Comparison of ENCODE assay signal across 23 cellular contexts in genomic region chr15:73228128-73228646, GRCh38.
"Had no signal": no experiment of that assay in that cellular context is flagged by ENCODE, and none has a peak within 500 bp of the region (broad histone marks: within the 10 kb centered on the region; RNA-seq: fewer than 3 reads in every experiment).

No MANE protein-coding gene starts in this region.

- H3K36me3 Mint-ChIP-seq: activated naive CD8-positive, alpha-beta T cell treated with anti-CD3 and anti-CD28 coated beads, Interleukin-2, amount 10 ng/mL, durations not matched to agents 7 days and 5 days had no signal

- H3K4me1 ChIP-seq: uterus had no signal

- H3K4me3 Mint-ChIP-seq: activated CD4-positive, alpha-beta T cell treated with anti-CD3 and anti-CD28 coated beads, Interleukin-2, amount 10 ng/mL, durations not matched to agents 7 days and 5 days; activated naive CD8-positive, alpha-beta T cell treated with anti-CD3 and anti-CD28 coated beads, Interleukin-2, amount 10 ng/mL, durations not matched to agents 7 days and 5 days; nephron progenitor cell; T-cell had no signal

- H3K27ac Mint-ChIP-seq: activated CD4-positive, alpha-beta T cell treated with anti-CD3 and anti-CD28 coated beads, Interleukin-2, amount 10 ng/mL, durations not matched to agents 7 days and 5 days; activated naive CD8-positive, alpha-beta T cell treated with anti-CD3 and anti-CD28 coated beads, Interleukin-2, amount 10 ng/mL, durations not matched to agents 7 days and 5 days; nephron progenitor cell; T-cell had no signal

- DNase-seq: activated CD4-positive, alpha-beta T cell treated with anti-CD3 and anti-CD28 coated beads, Interleukin-2, amount 10 ng/mL, durations not matched to agents 7 days and 5 days; activated CD8-positive, alpha-beta memory T cell treated with anti-CD3 and anti-CD28 coated beads, Interleukin-2, amount 50 U/mL, for 48 hours; activated gamma-delta T cell; activated naive CD8-positive, alpha-beta T cell treated with anti-CD3 and anti-CD28 coated beads, Interleukin-2, amount 10 ng/mL, durations not matched to agents 7 days and 5 days; dorsolateral prefrontal cortex; foreskin fibroblast; hypothalamus; midbrain; nephron progenitor cell; nucleus accumbens; posterior cingulate gyrus; retina; stimulated activated naive CD8-positive, alpha-beta T cell treated with anti-CD3 and anti-CD28 coated beads, Interleukin-15, Interleukin-2, amounts not matched to agents 100 U/mL and 50 U/mL, for 24 hours; substantia nigra; T-cell; T-helper 9 cell; tibial artery; uterus had no signal

- H3K9me3 ChIP-seq: tibial artery, uterus had no signal

- H3K27ac ChIP-seq: epithelial cell of prostate, tibial artery, uterus had no signal

- H3K4me1 Mint-ChIP-seq: nephron progenitor cell had no signal

- FAIRE-seq: keratinocyte had no signal

- H3K36me3 ChIP-seq: cardiac muscle cell, tibial artery, uterus had no signal

- H3K4me3 ChIP-seq: cardiac muscle cell, dorsolateral prefrontal cortex, lung, tibial artery, uterus had no signal

- ATAC-seq: left lobe of liver; stimulated activated naive CD8-positive, alpha-beta T cell treated with anti-CD3 and anti-CD28 coated beads, Interleukin-15, Interleukin-2, amounts not matched to agents 100 U/mL and 50 U/mL, for 24 hours; T-cell had no signal
